Comparison of ENCODE assay signal across 8 cellular contexts in genomic region chr12:56221233-56221756, GRCh38. TPM values are rescaled to one million over a fixed set of nuclear protein-coding genes. Genes with fewer than 3 reads are reported as not detected.
DNase-seq lines count a peak whose midpoint lies in the region; ATAC-seq lines count a peak whose summit lies in the region.

No MANE protein-coding gene starts in this region.

- H3K27ac ChIP-seq in Karpas-422 (ENCODE audit: low read length) (peak overlapping the region; percentile 86), rectal smooth muscle tissue (ENCODE audit: low read depth, low read length) (peak overlapping the region; percentile 98)

- DNase-seq in DMS 273 (lab: John Stamatoyannopoulos, UW; ENCODE audit: unreplicated experiment) (peak; percentile 63), DMS 273 treated with DMSO at 0.1 percent for 48 hours (lab: John Stamatoyannopoulos, UW) (no peak), Karpas-422 (no peak), anterior cingulate cortex (lab: John Stamatoyannopoulos, UW) (peak in 42 of 58 donors; percentile 11 to 75 (median 44)), hepatic stellate cell (ENCODE audit: low spot score) (peak; percentile 93)
- DNase-seq in stimulated activated CD4-positive, alpha-beta T cell treated with anti-CD3 and anti-CD28 coated beads, Interleukin-12 subunit alpha, Interleukin-12 subunit beta, amount 100 ng/mL, for 4 hours, result no peak

- ATAC-seq in GM21526 (IDR thresholded peaks at IDR 0.05; ENCODE audit: low FRiP score, unreplicated experiment), result peak; percentile 11

- H3K79me2 ChIP-seq in Karpas-422 (ENCODE audit: low read length), result peaks cover 52% of the 10 kb centered on the region

- peak overlapping the region; percentile 95 for H3K4me2 ChIP-seq in Karpas-422 (ENCODE audit: low read depth, low read length, poor library complexity, severe bottlenecking)

- H3K4me3 ChIP-seq in Karpas-422 (ENCODE audit: low read length), result peak overlapping the region; percentile 91
- H3K4me3 ChIP-seq in rectal smooth muscle tissue (ENCODE audit: low read length), result peak overlapping the region; percentile 88

- no peaks in the 10 kb centered on the region for H3K9me2 ChIP-seq in Karpas-422 (replicated peaks; ENCODE audit: insufficient read depth, low read length)

- peak overlapping the region; percentile 90 for H2AFZ ChIP-seq in Karpas-422 (ENCODE audit: low read length)

- peaks cover 37% of the 10 kb centered on the region for H3K4me1 ChIP-seq in Karpas-422 (ENCODE audit: low read length)
- peaks cover 20% of the 10 kb centered on the region for H3K4me1 ChIP-seq in rectal smooth muscle tissue (ENCODE audit: control insufficient read depth, insufficient read depth, low read length)

- no peaks in the 10 kb centered on the region for H3K9me3 ChIP-seq in Karpas-422 (ENCODE audit: low read length)

- no peaks in the 10 kb centered on the region for H3K27me3 ChIP-seq in Karpas-422 (ENCODE audit: low read length)
- no peaks in the 10 kb centered on the region for H3K27me3 ChIP-seq in rectal smooth muscle tissue (ENCODE audit: control insufficient read depth, insufficient read depth, low read length)

- H3K9ac ChIP-seq in Karpas-422 (ENCODE audit: low read length) (peak overlapping the region; percentile 86), rectal smooth muscle tissue (ENCODE audit: low read length) (peak overlapping the region; percentile 68)

- peaks cover 4% of the 10 kb centered on the region; the same call in 1 of the 2 replicates for H3K36me3 ChIP-seq in Karpas-422 (ENCODE audit: insufficient read depth, low read length)
- no peaks in the 10 kb centered on the region for H3K36me3 ChIP-seq in rectal smooth muscle tissue (ENCODE audit: control insufficient read depth, insufficient read depth, low read length)

- no peaks in the 10 kb centered on the region for H4K20me1 ChIP-seq in Karpas-422 (ENCODE audit: insufficient read depth, low read depth, low read length)

RNA-seq across cellular contexts. Expression of gene RNF41, which starts 0.4 kb away (rescaled TPM):
- 52.0 and 63.6 TPM in 2 replicates for total RNA-seq in Karpas-422 (2014; rRNA removed; shearing (Covaris generic); ENCODE audit: low replicate concordance)

RNA-seq across cellular contexts. Expression of gene NABP2, which starts 2.8 kb away (rescaled TPM):
- total RNA-seq in Karpas-422 (2014; rRNA removed; shearing (Covaris generic); ENCODE audit: low replicate concordance), result 45.6 and 54.2 TPM in 2 replicates

RNA-seq across cellular contexts. Expression of gene SLC39A5, which starts 8.6 kb away (rescaled TPM):
- 0.61 TPM in 1 of 2 replicates, not detected in the other for total RNA-seq in Karpas-422 (2014; rRNA removed; shearing (Covaris generic); ENCODE audit: low replicate concordance)

RNA-seq across cellular contexts. Expression of gene SMARCC2, which starts 32.0 kb away (rescaled TPM):
- total RNA-seq in Karpas-422 (2014; rRNA removed; shearing (Covaris generic); ENCODE audit: low replicate concordance), result 26.2 and 42.2 TPM in 2 replicates

RNA-seq across cellular contexts. Expression of gene ANKRD52, which starts 36.9 kb away (rescaled TPM):
- 14.3 and 18.2 TPM in 2 replicates for total RNA-seq in Karpas-422 (2014; rRNA removed; shearing (Covaris generic); ENCODE audit: low replicate concordance)

Comparison
In these comparisons a context has a peak if more than half of its experiments do, and no peak if none do; other contexts are left out.
1. DNase-seq: peak in DMS 273 (single experiment), anterior cingulate cortex (42 of 58) and hepatic stellate cell (single experiment); none in DMS 273 treated with DMSO at 0.1 percent for 48 hours (single experiment), Karpas-422 (single experiment) and stimulated activated CD4-positive, alpha-beta T cell treated with anti-CD3 and anti-CD28 coated beads, Interleukin-12 subunit alpha, Interleukin-12 subunit beta, amount 100 ng/mL, for 4 hours (single experiment).